ENCODE assay signal across 8 cellular contexts in genomic region chr3:99686955-99687612, GRCh38. TPM values are rescaled to one million over a fixed set of nuclear protein-coding genes. Genes with fewer than 3 reads are reported as not detected.
DNase-seq lines count a peak whose midpoint lies in the region; ATAC-seq, FAIRE-seq and TF ChIP-seq lines count a peak whose summit lies in the region.

No MANE protein-coding gene starts in this region.

- POLR2A ChIA-PET in HepG2 (lab: Yijun Ruan, JAX), result no interaction called here

- no peaks in the 10 kb centered on the region for H3K79me2 ChIP-seq in HepG2 (ENCODE audit: insufficient read depth, low read length)

- no peaks in the 10 kb centered on the region for H4K20me1 ChIP-seq in HepG2 (ENCODE audit: insufficient read depth, low read length)

- no TSS peak for BruUV-seq in HepG2 (replicated peaks; lab: Mats Ljungman, UMichigan)

- CTCF ChIA-PET in HepG2 (lab: Yijun Ruan, JAX; ENCODE audit: low intra/inter-chr PET ratio, low total read pairs), result interaction anchor here (1.0 to 1.4 kb wide), 3 partner anchors 42 to 188 kb away, joined by 3 to 10 read pairs (median 5); no protein-coding TSS in a partner anchor

- H3K9ac ChIP-seq in HepG2 (ENCODE audit: insufficient read depth, low read depth, low read length), result no peak overlapping the region

- H3K36me3 ChIP-seq in HepG2 (replicated peaks in 1 of 2; ENCODE audit: control insufficient read depth in 1 of 2, insufficient read depth in 2 of 2, low read length in 2 of 2) (no peaks in the 10 kb centered on the region), stomach (no peaks in the 10 kb centered on the region)

- H3K27me3 Mint-ChIP-seq in CD14-positive monocyte (ENCODE audit: low read depth in 3 of 3), result peaks cover 0 to 4% (median 0%) of the 10 kb centered on the region in 3 donors

- H3K4me3 Mint-ChIP-seq in CD14-positive monocyte, result no peak overlapping the region

- H3K4me3 ChIP-seq in cardiac fibroblast (replicated peaks in 1 of 2; ENCODE audit: low read depth in 2 of 2, low read length in 2 of 2) (no peak overlapping the region), HepG2 (replicated peaks in 1 of 3; ENCODE audit: insufficient read depth in 1 of 3, low read depth in 2 of 3, low read length in 3 of 3) (no peak overlapping the region), stomach (no peak overlapping the region)

- intact Hi-C loops in CD14-positive monocyte (cut with micrococcal nuclease) (no loop called here), HepG2 (cut with micrococcal nuclease; ENCODE audit: unreplicated experiment) (loop anchor here (1.0 to 2.0 kb wide), 3 partner anchors 42 to 664 kb away; no protein-coding TSS in a partner anchor), stomach (cut with DNase I; ENCODE audit: low total_unique reads) (loop anchor here (10.0 kb wide), 1 partner anchor 182 kb away; no protein-coding TSS in a partner anchor)

- H3K9me3 ChIP-seq in HepG2 (ENCODE audit: low read length), result no peaks in the 10 kb centered on the region
- H3K9me3 ChIP-seq in stomach, result no peaks in the 10 kb centered on the region

- no peak overlapping the region for H2AFZ ChIP-seq in HepG2 (ENCODE audit: low read length)

- peak; percentile 21 for FAIRE-seq in HepG2 (lab: Jason Lieb, UNC)

- ATAC-seq in GM18868 (IDR thresholded peaks at IDR 0.05; ENCODE audit: unreplicated experiment) (peak; percentile 72), HepG2 (peak; percentile 85)

- H3K27ac ChIP-seq in HepG2 (ENCODE audit: extremely low read length, insufficient read depth, low read length) (no peak overlapping the region), stomach (no peak overlapping the region)

- TF ChIP-seq POLR2A in HepG2 (IDR thresholded peaks at IDR 0.05; ENCODE audit: insufficient read depth in 1 of 2, low read depth in 2 of 2, low read length in 2 of 2) (no peak), stomach (IDR thresholded peaks at IDR 0.05) (no peak)

- H3K27me3 ChIP-seq in HepG2 (ENCODE audit: control insufficient read depth in 1 of 2, insufficient read depth in 2 of 2, low read length in 2 of 2) (no peaks in the 10 kb centered on the region), stomach (no peaks in the 10 kb centered on the region)

- DNase-seq in CD14-positive monocyte (ENCODE audit: low spot score) (no peak), HK-2 (ENCODE audit: unreplicated experiment) (peak; percentile 61), SHP77 treated with DMSO at 0.1 percent for 48 hours (lab: John Stamatoyannopoulos, UW) (peak; percentile 6), cardiac fibroblast (ENCODE audit: low read depth in 2 of 2) (peak; percentile 83 to 84), HepG2 (ENCODE audit: low spot score) (peak; percentile 23), stomach (peak; percentile 66), NCI-H526 treated with DMSO at 0.1 percent for 48 hours (lab: John Stamatoyannopoulos, UW) (no peak)

- TF ChIP-seq EP300 in HepG2 (IDR thresholded peaks at IDR 0.05; ENCODE audit: low read depth in 2 of 2, low read length in 2 of 2) (no peak), HepG2 (CRISPR knock-in tag; IDR thresholded peaks at IDR 0.05; ENCODE audit: borderline replicate concordance) (no peak), stomach (IDR thresholded peaks at IDR 0.05) (no peak)

- no peaks in the 10 kb centered on the region for H3K4me1 Mint-ChIP-seq in CD14-positive monocyte

- H3K27ac Mint-ChIP-seq in CD14-positive monocyte, result no peak overlapping the region

- in situ Hi-C loops in HepG2 (cut with HindIII; ENCODE audit: extremely low pct_ligation_motif_present, low pct_unique_long_range_greater_than_20kb), result no loop called here

- no peak for TF ChIP-seq RAD21 in HepG2 (CRISPR knock-in tag; IDR thresholded peaks at IDR 0.05)

- peaks cover 0 to 2% (median 0%) of the 10 kb centered on the region in 7 donors for H3K9me3 Mint-ChIP-seq in CD14-positive monocyte

- no peak overlapping the region for H3K4me2 ChIP-seq in HepG2 (ENCODE audit: low read depth, low read length)

- no peaks in the 10 kb centered on the region for H3K36me3 Mint-ChIP-seq in CD14-positive monocyte

- no peaks in the 10 kb centered on the region for H3K4me1 ChIP-seq in HepG2 (ENCODE audit: insufficient read depth, low read length)
- no peaks in the 10 kb centered on the region for H3K4me1 ChIP-seq in stomach

- TF ChIP-seq CTCF in CD14-positive monocyte (IDR thresholded peaks at IDR 0.05), result peak; percentile 55
- TF ChIP-seq CTCF in cardiac fibroblast (IDR thresholded peaks at IDR 0.05; ENCODE audit: low read depth, low read length), result peak; percentile 67
- peak; percentile 70 for TF ChIP-seq CTCF in HepG2 (CRISPR knock-in tag; IDR thresholded peaks at IDR 0.05)
- peak in 4 of 7 experiments; percentile 50 to 82 (median 64) for TF ChIP-seq CTCF in stomach (IDR thresholded peaks at IDR 0.05)

- 8% methylated on average over 8 of the region's 8 CpGs for WGBS in HepG2 (ENCODE audit: low lambda C conversion rate)
- WGBS in stomach, 5 donors, result 24 to 36% (median 31%) methylated on average over 8 of the region's 8 CpGs

TF ChIP-seq in HepG2, 621 proteins besides CTCF, POLR2A, EP300 and RAD21:
- TF ChIP-seq ZNF3 (CRISPR knock-in tag; IDR thresholded peaks at IDR 0.05), result no peak
- no peak for TF ChIP-seq MAFF (IDR thresholded peaks at IDR 0.05; ENCODE audit: low read depth, low read length)
- TF ChIP-seq HNRNPL (IDR thresholded peaks at IDR 0.05; ENCODE audit: low read depth, low read length), result no peak
- TF ChIP-seq STAG1 (CRISPR knock-in tag; IDR thresholded peaks at IDR 0.05), result peak; percentile 66
- TF ChIP-seq XRCC5 (optimal IDR thresholded peaks at IDR 0.05; ENCODE audit: low read length), result peak; percentile 38
- peak; percentile 36; the same call in 1 of the 2 replicates for TF ChIP-seq SMC3 (IDR thresholded peaks at IDR 0.05; ENCODE audit: low read length)
- TF ChIP-seq ZBTB14 (CRISPR knock-in tag; IDR thresholded peaks at IDR 0.05), result no peak
- no peak for TF ChIP-seq ZNF30 (CRISPR knock-in tag; IDR thresholded peaks at IDR 0.05)
- TF ChIP-seq DMAP1 (CRISPR knock-in tag; IDR thresholded peaks at IDR 0.05), result no peak
TF ChIP-seq in HepG2: peak in this region for 3.

RNA-seq across cellular contexts. Expression of gene COL8A1, which starts 48.7 kb away (rescaled TPM):
- polyA plus RNA-seq in CD14-positive monocyte, result not detected
- total RNA-seq in HepG2 (2016; rRNA removed; fragmentation: Illumina TruSeq; extraction: Trizol), result not detected in 2 replicates
- not detected in 2 replicates for total RNA-seq in HepG2 (2016; cell fraction: cytosol; rRNA removed; fragmentation: Illumina TruSeq; extraction: Trizol; ENCODE audit: low read depth)
- not detected in 2 replicates for total RNA-seq in HepG2 (2016; cell fraction: insoluble cytoplasmic fraction; rRNA removed; fragmentation: Illumina TruSeq; extraction: Trizol)
- not detected in 2 replicates for total RNA-seq in HepG2 (2016; cell fraction: membrane; rRNA removed; fragmentation: Illumina TruSeq; extraction: Trizol)
- total RNA-seq in HepG2 (2016; cell fraction: nucleus; rRNA removed; fragmentation: Illumina TruSeq; extraction: Trizol), result not detected in 2 replicates
- polyA plus RNA-seq in HepG2 (2011; rRNA removed), result not detected in 2 replicates
- polyA plus RNA-seq in HepG2 (2011; cell fraction: cytosol; rRNA removed), result not detected in 2 replicates
- not detected in 2 replicates for polyA plus RNA-seq in HepG2 (2011; cell fraction: nucleus; rRNA removed)
- polyA plus RNA-seq in HepG2 (2012), result 0.05 TPM in 1 of 2 replicates, not detected in the other
- polyA plus RNA-seq in HepG2 (2016; cell fraction: cytosol; fragmentation: Illumina TruSeq; extraction: Trizol; ENCODE audit: low read depth), result not detected in 2 replicates
- polyA plus RNA-seq in HepG2 (2016; cell fraction: insoluble cytoplasmic fraction; fragmentation: Illumina TruSeq; extraction: Trizol; ENCODE audit: low read depth), result not detected in 2 replicates
- polyA plus RNA-seq in HepG2 (2016; cell fraction: membrane; fragmentation: Illumina TruSeq; extraction: Trizol; ENCODE audit: low read depth), result not detected in 2 replicates
- not detected in 2 replicates for polyA plus RNA-seq in HepG2 (2016; cell fraction: nucleus; fragmentation: Illumina TruSeq; extraction: Trizol; ENCODE audit: insufficient read depth, low read depth)
- polyA minus RNA-seq in HepG2 (2011; rRNA and poly(A)+ RNA removed; ENCODE audit: low replicate concordance), result not detected in 2 replicates
- not detected in 2 replicates for polyA minus RNA-seq in HepG2 (2011; cell fraction: cytosol; rRNA and poly(A)+ RNA removed)
- 0.12 TPM in 1 of 2 replicates, not detected in the other for polyA minus RNA-seq in HepG2 (2011; cell fraction: nucleus; rRNA and poly(A)+ RNA removed)
- total RNA-seq in stomach, result 10 to 100 TPM in 3 of 5 donors, 1 to 10 TPM in 2; 5.9 to 16.5 (median 11.7) TPM
- polyA plus RNA-seq in stomach, result 1 to 10 TPM in 1 of 3 donors, under 1 TPM in 2; 0.31 to 1.1 (median 0.90) TPM

Comparison
In these comparisons a context has a peak if more than half of its experiments do, and no peak if none do; other contexts are left out.
1. DNase-seq: peak in HK-2 (single experiment), SHP77 treated with DMSO at 0.1 percent for 48 hours (single experiment), cardiac fibroblast (2 of 2), HepG2 (single experiment) and stomach (single experiment); none in CD14-positive monocyte (single experiment) and NCI-H526 treated with DMSO at 0.1 percent for 48 hours (single experiment).
2. intact Hi-C loops: an anchor here in HepG2 (1.0 to 2.0 kb wide) and stomach (10.0 kb wide); none called in CD14-positive monocyte.
3. Peak in every context shown above with its lines, with median percentiles within 50 percentile points of each other: CTCF ChIP-seq.